In genomic region chrX:39903937-39904336, GRCh38 we compare ENCODE assay signal across 14 cellular contexts.
DNase-seq lines count a peak whose midpoint lies in the region; ATAC-seq and TF ChIP-seq lines count a peak whose summit lies in the region.
"Had no signal": no experiment of that assay in that cellular context is flagged by ENCODE, and none has a peak within 500 bp of the region (broad histone marks: within the 10 kb centered on the region; RNA-seq: fewer than 3 reads in every experiment).

No MANE protein-coding gene starts in this region.

- DNase-seq in stimulated activated naive CD4-positive, alpha-beta T cell treated with Interleukin-2 at 50 U/mL for 16 hours (lab: John Stamatoyannopoulos, UW), result peak; percentile 4
- DNase-seq in stimulated activated naive CD4-positive, alpha-beta T cell (lab: John Stamatoyannopoulos, UW), result no peak
- DNase-seq in RWPE1 (ENCODE audit: low spot score) (peak; percentile 57), fibroblast of pulmonary artery (ENCODE audit: low read depth) (peak; percentile 28), GM10266 (ENCODE audit: extremely low spot score) (no peak), DMS 273 treated with DMSO at 0.1 percent for 48 hours (lab: John Stamatoyannopoulos, UW) (no peak)
- DNase-seq: activated CD4-positive, alpha-beta T cell treated with anti-CD3 and anti-CD28 coated beads for 1 hour; adrenal gland; glutamatergic neuron; NCI-H1694; NK-92 treated with Interleukin-12 subunit alpha and Interleukin-12 subunit beta, amount 100 ng/mL, for 24 hours had no signal

- no peak overlapping the region for H3K4me3 ChIP-seq in fibroblast of pulmonary artery (replicated peaks; ENCODE audit: low read depth, low read length)
- H3K4me3 ChIP-seq: adrenal gland, neural progenitor cell had no signal

- no peak for TF ChIP-seq CTCF in RWPE1 (conservative IDR thresholded peaks at IDR 0.05; ENCODE audit: low read depth)
- TF ChIP-seq CTCF in fibroblast of pulmonary artery (IDR thresholded peaks at IDR 0.05; ENCODE audit: low read length, missing control alignments), result no peak
- TF ChIP-seq CTCF in GM10266 (IDR thresholded peaks at IDR 0.05; ENCODE audit: control insufficient read depth, insufficient read depth, low read depth, missing control alignments), result no peak

- CTCF ChIA-PET in RWPE1 (lab: Yijun Ruan, JAX), result interaction anchor here (0.5 kb wide), 1 partner anchor 1594 kb away, joined by 4 read pairs; no protein-coding TSS in a partner anchor

- peak overlapping the region; percentile 75 for H3K27ac ChIP-seq in RWPE1
- H3K27ac ChIP-seq: neural progenitor cell had no signal

- POLR2A ChIA-PET in RWPE1 (lab: Yijun Ruan, JAX; ENCODE audit: low non-redundant PET), result no interaction called here

- no peak for ATAC-seq in HG02798 (IDR thresholded peaks at IDR 0.05; ENCODE audit: poor library complexity, unreplicated experiment)
- no peak for ATAC-seq in HG02885 (IDR thresholded peaks at IDR 0.05; ENCODE audit: poor library complexity, unreplicated experiment)

Comparison
In these comparisons a context has a peak if more than half of its experiments do, and no peak if none do; other contexts are left out.
1. DNase-seq: peak in stimulated activated naive CD4-positive, alpha-beta T cell treated with Interleukin-2 at 50 U/mL for 16 hours (single experiment), RWPE1 (single experiment) and fibroblast of pulmonary artery (single experiment); none in stimulated activated naive CD4-positive, alpha-beta T cell (0 of 6), GM10266 (single experiment) and DMS 273 treated with DMSO at 0.1 percent for 48 hours (single experiment).